Comparison of ENCODE assay signal across 1 cellular context in genomic region chr19:15672580-15673175, GRCh38.
TF ChIP-seq lines count a peak whose summit lies in the region.

CYP4F12 (plus strand) TSS chr19:15673087; CDS start chr19:15673530, 443 bp downstream.

TF ChIP-seq in GM23338, 12 proteins besides CTCF, POLR2A, EP300 and RAD21 (continued from another document):
- TF ChIP-seq ZNF462 (CRISPR knock-in tag; IDR thresholded peaks at IDR 0.05) (no peak), NANOG (IDR thresholded peaks at IDR 0.05; ENCODE audit: borderline replicate concordance) (no peak), STAT1 (IDR thresholded peaks at IDR 0.05; ENCODE audit: unreplicated experiment) (no peak), CREB1 (CRISPR knock-in tag; IDR thresholded peaks at IDR 0.05; ENCODE audit: low read depth) (no peak), ZNF331 (CRISPR knock-in tag; IDR thresholded peaks at IDR 0.05; ENCODE audit: low read depth) (no peak), ETS1 (IDR thresholded peaks at IDR 0.05) (no peak), ZNF114 (CRISPR knock-in tag; IDR thresholded peaks at IDR 0.05) (no peak)
